In the genomic region with DNA sequence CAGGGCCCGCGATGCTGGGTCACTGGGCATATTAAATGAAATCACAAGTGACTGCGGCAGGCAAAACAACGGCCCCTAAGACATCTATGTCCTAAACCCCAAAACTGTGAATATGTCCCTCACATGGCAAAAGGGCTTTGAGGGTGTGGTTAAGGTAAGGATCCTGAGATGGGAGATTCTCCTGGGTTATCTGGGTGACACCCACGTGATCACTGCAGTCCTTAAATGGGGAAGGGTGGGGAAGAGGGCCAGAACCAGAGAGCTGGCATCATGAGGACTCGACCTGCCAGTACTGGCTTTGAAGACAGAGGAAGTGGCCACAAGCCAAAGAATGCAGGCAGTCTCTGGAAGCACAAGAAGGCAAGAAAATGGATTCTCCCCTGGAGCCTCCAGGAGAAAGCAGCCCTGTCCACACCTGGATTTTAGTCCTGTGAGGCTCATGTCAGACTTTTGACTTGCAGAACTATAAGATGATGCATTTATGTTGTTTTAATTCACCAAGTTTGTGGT, we compare ENCODE assay signal across 1 cellular context.
TF ChIP-seq lines count a peak whose summit lies in the region.

No MANE protein-coding gene starts in this region.

TF ChIP-seq in IMR-90, 13 proteins besides CTCF, POLR2A, EP300 and RAD21:
- no peak for TF ChIP-seq SMC3 (IDR thresholded peaks at IDR 0.05; ENCODE audit: low read depth, low read length)
- TF ChIP-seq NFE2L2 (IDR thresholded peaks at IDR 0.05; ENCODE audit: low read depth, low read length): no peak
- no peak for TF ChIP-seq RFX5 (IDR thresholded peaks at IDR 0.05; ENCODE audit: low read depth, low read length)
- no peak for TF ChIP-seq FOS (IDR thresholded peaks at IDR 0.05; ENCODE audit: low read depth, low read length)
- TF ChIP-seq, protein P1, sequence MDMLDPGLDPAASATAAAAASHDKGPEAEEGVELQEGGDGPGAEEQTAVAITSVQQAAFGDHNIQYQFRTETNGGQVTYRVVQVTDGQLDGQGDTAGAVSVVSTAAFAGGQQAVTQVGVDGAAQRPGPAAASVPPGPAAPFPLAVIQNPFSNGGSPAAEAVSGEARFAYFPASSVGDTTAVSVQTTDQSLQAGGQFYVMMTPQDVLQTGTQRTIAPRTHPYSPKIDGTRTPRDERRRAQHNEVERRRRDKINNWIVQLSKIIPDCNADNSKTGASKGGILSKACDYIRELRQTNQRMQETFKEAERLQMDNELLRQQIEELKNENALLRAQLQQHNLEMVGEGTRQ (IDR thresholded peaks at IDR 0.05; ENCODE audit: low read depth, low read length): no peak
TF ChIP-seq in IMR-90: peak in this region for 0.
